15 cellular contexts compared by ENCODE assay signal in the genomic region with DNA sequence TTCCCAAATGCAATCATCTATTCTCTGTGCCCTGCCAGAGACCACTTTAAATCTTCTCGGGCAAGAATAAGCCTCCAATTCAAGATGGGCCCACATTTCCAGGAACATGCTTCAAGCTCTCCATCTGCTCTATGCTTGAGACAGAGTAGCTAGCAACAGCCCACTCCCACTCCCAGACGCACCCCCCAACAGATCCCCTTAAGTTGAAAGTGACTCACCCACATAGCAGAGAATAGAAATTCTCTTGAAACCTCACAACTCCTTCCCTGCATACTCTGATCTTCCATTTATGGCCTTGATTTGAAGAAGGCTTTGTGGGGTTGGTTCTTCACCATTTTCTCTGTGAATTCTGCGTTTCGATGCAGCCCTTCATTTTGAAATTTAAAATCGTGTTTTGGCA.
DNase-seq lines count a peak whose midpoint lies in the region; ATAC-seq, FAIRE-seq and TF ChIP-seq lines count a peak whose summit lies in the region.
"Had no signal": no experiment of that assay in that cellular context is flagged by ENCODE, and none has a peak within 500 bp of the region (broad histone marks: within the 10 kb centered on the region; RNA-seq: fewer than 3 reads in every experiment).

No MANE protein-coding gene starts in this region.

- intact Hi-C loops in mammary epithelial cell (cut with micrococcal nuclease) (no loop called here), breast epithelium (cut with DNase I; ENCODE audit: low total_unique reads) (no loop called here), sciatic nerve (cut with DNase I) (no loop called here)

- TF ChIP-seq POLR2A in breast epithelium (IDR thresholded peaks at IDR 0.05): no peak

- DNase-seq in mammary epithelial cell (no peak), breast epithelium (ENCODE audit: low spot score in 2 of 2) (no peak), SJSA1 (ENCODE audit: low read depth in 1 of 2, low spot score in 2 of 2) (no peak), keratinocyte (ENCODE audit: low read depth, low spot score) (no peak), smooth muscle cell (lab: John Stamatoyannopoulos, UW; ENCODE audit: unreplicated experiment) (no peak), BE2C (no peak), sciatic nerve (ENCODE audit: low spot score) (no peak)
- no peak for DNase-seq in activated T-cell treated with anti-CD3 and anti-CD28 coated beads, Interleukin-2, amount 50 U/mL, for 4 hours
- DNase-seq: ACHN; C1 segment of cervical spinal cord; Calu3; CD4-positive, alpha-beta T cell; H7 had no signal

- H3K4me3 ChIP-seq in mammary epithelial cell (replicated peaks in 1 of 3; ENCODE audit: insufficient read depth in 1 of 3, low read depth in 2 of 3, low read length in 3 of 3) (no peak overlapping the region), breast epithelium (no peak overlapping the region), SJSA1 (no peak overlapping the region), keratinocyte (ENCODE audit: control insufficient read depth in 2 of 3, extremely low read depth in 1 of 3, insufficient read depth in 2 of 3, low read depth in 1 of 3, low read length in 3 of 3) (no peak overlapping the region), smooth muscle cell (no peak overlapping the region), BE2C (ENCODE audit: low read depth, low read length) (no peak overlapping the region)
- H3K4me3 ChIP-seq: GM12878, GM23338 had no signal

- no peak for TF ChIP-seq CTCF in mammary epithelial cell (conservative IDR thresholded peaks at IDR 0.05 in 1 of 2, IDR thresholded peaks at IDR 0.05 in 1 of 2; ENCODE audit: extremely low read depth in 1 of 2, insufficient read depth in 1 of 2, low read depth in 1 of 2, low read length in 2 of 2)
- TF ChIP-seq CTCF in breast epithelium (IDR thresholded peaks at IDR 0.05): no peak
- no peak for TF ChIP-seq CTCF in keratinocyte (optimal IDR thresholded peaks at IDR 0.05 in 1 of 3, IDR thresholded peaks at IDR 0.05 in 1 of 3, conservative IDR thresholded peaks at IDR 0.05 in 1 of 3; ENCODE audit: extremely low read depth in 1 of 3, insufficient read depth in 2 of 3, low read length in 3 of 3)
- no peak for TF ChIP-seq CTCF in smooth muscle cell (IDR thresholded peaks at IDR 0.05; ENCODE audit: borderline replicate concordance, insufficient read depth, poor library complexity, severe bottlenecking)
- no peak for TF ChIP-seq CTCF in BE2C (IDR thresholded peaks at IDR 0.05; ENCODE audit: low read depth, low read length)

- H3K4me3 Mint-ChIP-seq in activated T-cell treated with anti-CD3 and anti-CD28 coated beads, Interleukin-2, amount 50 U/mL, for 4 hours: no peak overlapping the region
- H3K4me3 Mint-ChIP-seq: CD4-positive, alpha-beta T cell; GM23338 had no signal

- no peaks in the 10 kb centered on the region for H3F3A ChIP-seq in smooth muscle cell (ENCODE audit: low read depth)

- CTCF ChIA-PET in mammary epithelial cell (lab: Charles Lee; ENCODE audit: low non-redundant PET): no interaction called here

- H3K9me3 Mint-ChIP-seq in activated T-cell treated with anti-CD3 and anti-CD28 coated beads, Interleukin-2, amount 50 U/mL, for 4 hours: peaks cover 14% of the 10 kb centered on the region
- H3K9me3 Mint-ChIP-seq: CD4-positive, alpha-beta T cell; GM23338 had no signal

- no peaks in the 10 kb centered on the region for H3K36me3 Mint-ChIP-seq in activated T-cell treated with anti-CD3 and anti-CD28 coated beads, Interleukin-2, amount 50 U/mL, for 4 hours (ENCODE audit: insufficient read depth)

- H3K9me1 ChIP-seq in keratinocyte (ENCODE audit: control insufficient read depth, extremely low read depth, insufficient read depth, low read length): no peaks in the 10 kb centered on the region

- no peaks in the 10 kb centered on the region for H3K4me1 Mint-ChIP-seq in activated T-cell treated with anti-CD3 and anti-CD28 coated beads, Interleukin-2, amount 50 U/mL, for 4 hours (ENCODE audit: low read depth)

- no TSS peak for BruUV-seq in mammary epithelial cell (replicated peaks; lab: Mats Ljungman, UMichigan)

- H3K27me3 Mint-ChIP-seq in activated T-cell treated with anti-CD3 and anti-CD28 coated beads, Interleukin-2, amount 50 U/mL, for 4 hours (ENCODE audit: low read depth): no peaks in the 10 kb centered on the region
- H3K27me3 Mint-ChIP-seq: CD4-positive, alpha-beta T cell had no signal

- H3K79me2 ChIP-seq in mammary epithelial cell (ENCODE audit: insufficient read depth, low read length): no peaks in the 10 kb centered on the region
- H3K79me2 ChIP-seq in keratinocyte (ENCODE audit: control insufficient read depth, insufficient read depth, low read length): no peaks in the 10 kb centered on the region
- H3K79me2 ChIP-seq in smooth muscle cell (ENCODE audit: low read depth): no peaks in the 10 kb centered on the region

- no peak for ATAC-seq in sciatic nerve
- no peak for ATAC-seq in activated T-cell treated with anti-CD3 and anti-CD28 coated beads, Interleukin-2, amount 50 U/mL, for 4 hours
- ATAC-seq: GM23338 had no signal

- no peak for FAIRE-seq in keratinocyte (lab: Jason Lieb, UNC)
- FAIRE-seq: GM12878 had no signal

- H3K9ac ChIP-seq in mammary epithelial cell (ENCODE audit: insufficient read depth, low read length): no peak overlapping the region
- H3K9ac ChIP-seq in keratinocyte (ENCODE audit: control insufficient read depth, extremely low read depth, insufficient read depth, low read length): peak overlapping the region; percentile 7
- no peak overlapping the region for H3K9ac ChIP-seq in smooth muscle cell (ENCODE audit: low read depth)

- H2AFZ ChIP-seq in mammary epithelial cell (ENCODE audit: low read depth, low read length) (peak overlapping the region; percentile 40), keratinocyte (ENCODE audit: control insufficient read depth, low read length) (no peak overlapping the region), smooth muscle cell (ENCODE audit: low read depth) (no peak overlapping the region)
- H2AFZ ChIP-seq: GM23338 had no signal

- peak overlapping the region; percentile 81 for H3K27ac ChIP-seq in mammary epithelial cell (ENCODE audit: insufficient read depth, low read depth, low read length)
- H3K27ac ChIP-seq in breast epithelium: no peak overlapping the region
- H3K27ac ChIP-seq in SJSA1: peak overlapping the region; percentile 99
- H3K27ac ChIP-seq in keratinocyte (ENCODE audit: control insufficient read depth, insufficient read depth, low read length): peak overlapping the region; percentile 60
- H3K27ac ChIP-seq in smooth muscle cell (ENCODE audit: low read depth): peak overlapping the region; percentile 98

- H3K4me1 ChIP-seq in mammary epithelial cell (ENCODE audit: insufficient read depth, low read length) (peaks cover 24% of the 10 kb centered on the region), breast epithelium (no peaks in the 10 kb centered on the region), SJSA1 (replicated peaks) (peaks cover 41% of the 10 kb centered on the region), keratinocyte (ENCODE audit: control insufficient read depth, extremely low read depth, insufficient read depth, low read length) (peaks cover 28% of the 10 kb centered on the region), smooth muscle cell (ENCODE audit: low read depth) (peaks cover 8% of the 10 kb centered on the region), BE2C (no peaks in the 10 kb centered on the region)

- dilution Hi-C loops in mammary epithelial cell (cut with HindIII; ENCODE audit: low sequenced_read_pairs): no loop called here
- dilution Hi-C loops in keratinocyte (cut with MboI; ENCODE audit: extremely low pct_ligation_motif_present, low sequenced_read_pairs): no loop called here

- H3K27me3 ChIP-seq in mammary epithelial cell (ENCODE audit: insufficient read depth, low read length) (no peaks in the 10 kb centered on the region), breast epithelium (no peaks in the 10 kb centered on the region), SJSA1 (replicated peaks) (no peaks in the 10 kb centered on the region), keratinocyte (ENCODE audit: control insufficient read depth, extremely low read depth, insufficient read depth, low read length) (no peaks in the 10 kb centered on the region), smooth muscle cell (ENCODE audit: low read depth) (no peaks in the 10 kb centered on the region), BE2C (no peaks in the 10 kb centered on the region)

- 97% methylated on average over 5 of the region's 5 CpGs for WGBS in mammary epithelial cell (ENCODE audit: low coverage, missing lambda C conversion rate)
- 85% methylated on average over 5 of the region's 5 CpGs for WGBS in smooth muscle cell (ENCODE audit: low lambda C conversion rate)

- H3K4me2 ChIP-seq in mammary epithelial cell (ENCODE audit: insufficient read depth, low read depth, low read length) (no peak overlapping the region), keratinocyte (ENCODE audit: control insufficient read depth, extremely low read depth, insufficient read depth, low read depth, low read length) (no peak overlapping the region), smooth muscle cell (peak overlapping the region; percentile 21)
- H3K4me2 ChIP-seq: GM23338 had no signal

- H4K20me1 ChIP-seq in mammary epithelial cell (ENCODE audit: insufficient read depth, low read length): no peaks in the 10 kb centered on the region
- H4K20me1 ChIP-seq in keratinocyte (ENCODE audit: control insufficient read depth, extremely low read depth, insufficient read depth, low read length): no peaks in the 10 kb centered on the region
- H4K20me1 ChIP-seq in smooth muscle cell (ENCODE audit: low read depth): no peaks in the 10 kb centered on the region

- no peaks in the 10 kb centered on the region for H3K36me3 ChIP-seq in mammary epithelial cell (ENCODE audit: insufficient read depth, low read length)
- no peaks in the 10 kb centered on the region for H3K36me3 ChIP-seq in breast epithelium
- no peaks in the 10 kb centered on the region for H3K36me3 ChIP-seq in SJSA1
- H3K36me3 ChIP-seq in keratinocyte (ENCODE audit: control insufficient read depth in 2 of 2, extremely low read depth in 1 of 2, insufficient read depth in 2 of 2, low read length in 2 of 2): peaks cover 0 to 5% of the 10 kb centered on the region in 2 experiments
- H3K36me3 ChIP-seq in smooth muscle cell (ENCODE audit: low read depth): no peaks in the 10 kb centered on the region
- no peaks in the 10 kb centered on the region for H3K36me3 ChIP-seq in BE2C

- H3K9me3 ChIP-seq in mammary epithelial cell (replicated peaks; ENCODE audit: insufficient read depth, low read length) (peaks cover 9% of the 10 kb centered on the region), breast epithelium (no peaks in the 10 kb centered on the region), SJSA1 (replicated peaks) (no peaks in the 10 kb centered on the region), keratinocyte (ENCODE audit: control insufficient read depth, low read depth, low read length) (peaks cover 1% of the 10 kb centered on the region), smooth muscle cell (replicated peaks; ENCODE audit: low read depth) (no peaks in the 10 kb centered on the region), BE2C (no peaks in the 10 kb centered on the region)

- in situ Hi-C loops in mammary epithelial cell (cut with MboI; ENCODE audit: low sequenced_read_pairs in 2 of 2): no loop called here

Comparison
In these comparisons a context has a peak if more than half of its experiments do, and no peak if none do; other contexts are left out.
1. H3K27ac ChIP-seq: peak in mammary epithelial cell (single experiment), SJSA1 (single experiment), keratinocyte (single experiment) and smooth muscle cell (single experiment); none in breast epithelium (0 of 2).